ENCODE assay signal across 1 cellular context in the genomic region with DNA sequence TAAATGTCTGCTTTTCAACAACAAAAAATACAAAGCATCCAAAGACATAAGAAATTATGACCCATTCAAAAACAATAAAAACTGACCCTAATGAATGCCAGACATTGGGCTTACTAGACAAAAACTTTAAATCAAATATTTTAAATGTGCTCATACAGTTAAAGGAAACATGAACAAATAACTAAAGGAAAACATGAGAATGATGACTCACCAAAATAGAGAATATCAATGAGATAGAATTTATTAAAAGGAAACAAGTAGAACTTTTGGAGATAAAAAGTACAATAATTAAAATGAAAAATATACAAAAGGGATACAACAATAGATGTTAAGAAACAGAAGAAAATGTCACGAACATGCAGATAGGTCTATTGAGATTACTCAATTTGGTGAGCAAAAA.
TF ChIP-seq lines count a peak whose summit lies in the region.

No MANE protein-coding gene starts in this region.

TF ChIP-seq in HepG2, 621 proteins besides CTCF, POLR2A, EP300 and RAD21 (continued from another document):
- TF ChIP-seq MXI1 (IDR thresholded peaks at IDR 0.05; ENCODE audit: borderline replicate concordance, low read depth, low read length) (no peak), TEAD2 (CRISPR knock-in tag; IDR thresholded peaks at IDR 0.05) (no peak), MAFK (conservative IDR thresholded peaks at IDR 0.05 in 1 of 2, IDR thresholded peaks at IDR 0.05 in 1 of 2; ENCODE audit: low read length in 2 of 2) (peak; percentile 12 to 45; a peak in 2 of 4 replicates), MAFF (IDR thresholded peaks at IDR 0.05; ENCODE audit: low read depth, low read length) (peak; percentile 23; the same call in 1 of the 2 replicates), ZFP62 (CRISPR knock-in tag; IDR thresholded peaks at IDR 0.05) (no peak), ZNF772 (CRISPR knock-in tag; IDR thresholded peaks at IDR 0.05) (no peak)
